ENCODE assay signal across 8 cellular contexts in genomic region chr11:119352857-119353260, GRCh38. TPM values are rescaled to one million over a fixed set of nuclear protein-coding genes. Genes with fewer than 3 reads are reported as not detected.
DNase-seq lines count a peak whose midpoint lies in the region; ATAC-seq and TF ChIP-seq lines count a peak whose summit lies in the region.
"Had no signal": no experiment of that assay in that cellular context is flagged by ENCODE, and none has a peak within 500 bp of the region (broad histone marks: within the 10 kb centered on the region; RNA-seq: fewer than 3 reads in every experiment).

No MANE protein-coding gene starts in this region.

- no peaks in the 10 kb centered on the region for H3K9me3 Mint-ChIP-seq in chondrocyte (ENCODE audit: low read depth)

- no peak for TF ChIP-seq POLR2A in ovary (IDR thresholded peaks at IDR 0.05)

- DNase-seq in NCI-H1417 treated with DMSO at 0.1 percent for 48 hours (lab: John Stamatoyannopoulos, UW) (peak; percentile 85), chondrocyte (ENCODE audit: low spot score) (peak; percentile 15), ovary (peak in 4 of 5 donors; percentile 49 to 69 (median 59)), activated gamma-delta T cell treated with Interleukin-2 at 50 U/mL for 16 hours (no peak), omental fat pad (ENCODE audit: low spot score) (no peak)
- no peak for DNase-seq in activated T-cell treated with anti-CD3 and anti-CD28 coated beads, Interleukin-2, amount 50 U/mL, for 48 hours
- DNase-seq: amniotic stem cell had no signal

- H3K4me1 ChIP-seq in ovary (ENCODE audit: insufficient read depth) = peaks cover 4% of the 10 kb centered on the region

- no peaks in the 10 kb centered on the region for H3K36me3 ChIP-seq in ovary

- H3K4me3 Mint-ChIP-seq in chondrocyte (ENCODE audit: unreplicated experiment) = no peak overlapping the region

- no peak for TF ChIP-seq EP300 in ovary (IDR thresholded peaks at IDR 0.05)

- 22 to 28% (median 26%) methylated on average over 4 of the region's 4 CpGs for WGBS in ovary, 3 donors

- ATAC-seq in omental fat pad (ENCODE audit: low FRiP score) = no peak

- H3K27ac ChIP-seq in ovary = no peak overlapping the region

- TF ChIP-seq CTCF in chondrocyte (IDR thresholded peaks at IDR 0.05) = no peak
- TF ChIP-seq CTCF in ovary (IDR thresholded peaks at IDR 0.05) = no peak
- no peak for TF ChIP-seq CTCF in omental fat pad (IDR thresholded peaks at IDR 0.05)

- H3K9me3 ChIP-seq in ovary = no peaks in the 10 kb centered on the region

- H3K27me3 Mint-ChIP-seq in chondrocyte (ENCODE audit: low read depth) = peaks cover 20% of the 10 kb centered on the region

- peaks cover 4% of the 10 kb centered on the region for H3K36me3 Mint-ChIP-seq in chondrocyte (ENCODE audit: low read depth)

- intact Hi-C loops in ovary (cut with DNase I) = loop anchor here in 2 of 4 donors (10.0 kb wide), 1 partner anchor 122 kb away; no protein-coding TSS in a partner anchor

- H3K4me3 ChIP-seq in ovary = no peak overlapping the region
- H3K4me3 ChIP-seq: lung had no signal

- no peak overlapping the region for H3K27ac Mint-ChIP-seq in chondrocyte (ENCODE audit: unreplicated experiment)

- H3K4me1 Mint-ChIP-seq in chondrocyte (ENCODE audit: low read depth) = peaks cover 7% of the 10 kb centered on the region

- H3K27me3 ChIP-seq in ovary = no peaks in the 10 kb centered on the region

RNA-seq across cellular contexts. Expression of gene MFRP, which starts 6.4 kb away (rescaled TPM):
- total RNA-seq in chondrocyte = not detected in 3 replicates
- total RNA-seq in ovary = under 1 TPM in 1 of 7 donors, not detected in 6; 0.11 TPM
- not detected for polyA plus RNA-seq in ovary
- total RNA-seq in omental fat pad = not detected
- total RNA-seq: lung had no signal
- polyA plus RNA-seq: lung had no signal

RNA-seq across cellular contexts. Expression of gene C1QTNF5, which starts 12.2 kb away (rescaled TPM):
- total RNA-seq in chondrocyte (16.2 to 67.2 TPM (median 67.1 TPM) in 3 replicates), ovary (10 to 100 TPM in 4 of 7 donors, 1 to 10 TPM in 3; 4.4 to 25.7 (median 10.8) TPM), omental fat pad (10 to 100 TPM; 18.0 to 74.2 (median 35.5) TPM)
- 10 to 100 TPM in 1 of 2 donors, 1 to 10 TPM in 1; 5.7 to 17.2 TPM for polyA plus RNA-seq in ovary

RNA-seq across cellular contexts. Expression of gene RNF26, which starts 18.5 kb away (rescaled TPM):
- total RNA-seq in chondrocyte = 22.8 to 26.0 TPM (median 24.3 TPM) in 3 replicates
- total RNA-seq in ovary = 10 to 100 TPM in 6 of 7 donors, 1 to 10 TPM in 1; 7.0 to 25.8 (median 22.0) TPM
- 10 to 100 TPM; 14.9 to 18.1 TPM for polyA plus RNA-seq in ovary
- total RNA-seq in omental fat pad = 10 to 100 TPM in 1 of 4 donors, 1 to 10 TPM in 3; 8.9 to 11.1 (median 9.4) TPM

RNA-seq across cellular contexts. Expression of gene USP2, which starts 28.6 kb away (rescaled TPM):
- 2.1 to 4.1 TPM (median 3.6 TPM) in 3 replicates for total RNA-seq in chondrocyte
- 10 to 100 TPM in 1 of 7 donors, 1 to 10 TPM in 6; 1.3 to 16.9 (median 4.8) TPM for total RNA-seq in ovary
- 1 to 10 TPM; 1.0 to 3.4 TPM for polyA plus RNA-seq in ovary
- total RNA-seq in omental fat pad = 10 to 100 TPM in 2 of 4 donors, under 1 TPM in 2; 0.63 to 18.7 (median 9.2) TPM

RNA-seq across cellular contexts. Expression of gene MCAM, which starts 35.9 kb away (rescaled TPM):
- total RNA-seq in chondrocyte = 170 to 527 TPM (median 509 TPM) in 3 replicates
- 100 to 1,000 TPM in 2 of 7 donors, 10 to 100 TPM in 5; 34.6 to 121 (median 45.7) TPM for total RNA-seq in ovary
- polyA plus RNA-seq in ovary = 100 to 1,000 TPM in 1 of 2 donors, 10 to 100 TPM in 1; 89.9 to 119 TPM
- total RNA-seq in omental fat pad = 1,000 to 10,000 TPM in 1 of 4 donors, 100 to 1,000 TPM in 3; 613 to 1,211 (median 746) TPM

Comparison
In these comparisons a context has a peak if more than half of its experiments do, and no peak if none do; other contexts are left out.
1. DNase-seq: peak in NCI-H1417 treated with DMSO at 0.1 percent for 48 hours (single experiment), chondrocyte (single experiment) and ovary (4 of 5); none in activated T-cell treated with anti-CD3 and anti-CD28 coated beads, Interleukin-2, amount 50 U/mL, for 48 hours (0 of 2), activated gamma-delta T cell treated with Interleukin-2 at 50 U/mL for 16 hours (single experiment) and omental fat pad (single experiment).